ENCODE assay signal across 8 cellular contexts in genomic region chr10:7408003-7408493, GRCh38. TPM values are rescaled to one million over a fixed set of nuclear protein-coding genes. Genes with fewer than 3 reads are reported as not detected.
DNase-seq lines count a peak whose midpoint lies in the region; ATAC-seq and TF ChIP-seq lines count a peak whose summit lies in the region.

No MANE protein-coding gene starts in this region.

- H3K36me3 Mint-ChIP-seq in memory B cell: no peaks in the 10 kb centered on the region
- no peaks in the 10 kb centered on the region for H3K36me3 Mint-ChIP-seq in Caco-2 (ENCODE audit: insufficient read depth, unreplicated experiment)

- peak overlapping the region; percentile 92 for H3K4me3 Mint-ChIP-seq in memory B cell
- H3K4me3 Mint-ChIP-seq in Caco-2 (ENCODE audit: unreplicated experiment): no peak overlapping the region

- H3K9me3 Mint-ChIP-seq in memory B cell (no peaks in the 10 kb centered on the region), Caco-2 (ENCODE audit: unreplicated experiment) (peaks cover 8% of the 10 kb centered on the region)

- 48% methylated on average over 38 of the region's 41 CpGs for WGBS in SK-N-SH (ENCODE audit: low lambda C conversion rate)

- H3K9ac ChIP-seq in SK-N-SH: no peak overlapping the region

- no peaks in the 10 kb centered on the region for H3F3A ChIP-seq in SK-N-SH (replicated peaks; ENCODE audit: insufficient read depth)

- H3K4me1 Mint-ChIP-seq in memory B cell (peaks cover 14% of the 10 kb centered on the region), Caco-2 (ENCODE audit: low read depth, unreplicated experiment) (no peaks in the 10 kb centered on the region)

- H3K36me3 ChIP-seq in SK-N-SH (replicated peaks in 1 of 2; ENCODE audit: control insufficient read depth in 1 of 2, insufficient read depth in 2 of 2, low read length in 1 of 2) (no peaks in the 10 kb centered on the region), Caco-2 (ENCODE audit: control insufficient read depth, insufficient read depth, low read length) (no peaks in the 10 kb centered on the region)

- no peak overlapping the region; a peak in 1 of 4 replicates for H3K27ac ChIP-seq in SK-N-SH (ENCODE audit: low read depth in 2 of 2, low read length in 1 of 2)
- peak overlapping the region in 58 of 59 donors; percentile 13 to 93 (median 82) for H3K27ac ChIP-seq in dorsolateral prefrontal cortex

- no peaks in the 10 kb centered on the region for H3K9me2 ChIP-seq in SK-N-SH

- H3K27me3 ChIP-seq in SK-N-SH (ENCODE audit: insufficient read depth) (peaks cover 38% of the 10 kb centered on the region), dorsolateral prefrontal cortex (peaks cover 0 to 16% (median 0%) of the 10 kb centered on the region in 45 donors), Caco-2 (replicated peaks; ENCODE audit: control insufficient read depth, insufficient read depth, low read length) (no peaks in the 10 kb centered on the region)

- CTCF ChIA-PET in SK-N-SH (lab: Yijun Ruan, JAX): interaction anchor here (0.8 to 6.9 kb wide), 20 partner anchors 8 to 621 kb away, joined by 3 to 72 read pairs (median 4); no protein-coding TSS in a partner anchor
- CTCF ChIA-PET in Caco-2 (lab: Charles Lee): no interaction called here

- DNase-seq in SK-N-SH (no peak), dorsolateral prefrontal cortex (peak in 6 of 10 donors; percentile 31 to 69 (median 52)), memory B cell (ENCODE audit: low spot score in 2 of 2) (peak in 1 of 2 donors; percentile 42), NCI-H1092 (lab: John Stamatoyannopoulos, UW) (no peak), Caco-2 (no peak)
- peak; percentile 30 for DNase-seq in activated CD4-positive, alpha-beta T cell treated with anti-CD3 and anti-CD28 coated beads for 1 hour
- peak; percentile 65 for DNase-seq in stimulated activated naive CD8-positive, alpha-beta T cell treated with anti-CD3 and anti-CD28 coated beads, Interleukin-15, Interleukin-2, amounts not matched to agents 100 U/mL and 50 U/mL, for 24 hours

- no peaks in the 10 kb centered on the region for H4K20me1 ChIP-seq in SK-N-SH (ENCODE audit: insufficient read depth)

- H3K27me3 Mint-ChIP-seq in memory B cell (no peaks in the 10 kb centered on the region), Caco-2 (ENCODE audit: insufficient read depth, unreplicated experiment) (no peaks in the 10 kb centered on the region)

- no peak for TF ChIP-seq EP300 in SK-N-SH (IDR thresholded peaks at IDR 0.05; ENCODE audit: borderline replicate concordance in 1 of 2, low read depth in 1 of 2, low read length in 1 of 2)

- H3K27ac Mint-ChIP-seq in memory B cell (no peak overlapping the region), Caco-2 (ENCODE audit: unreplicated experiment) (no peak overlapping the region)

- H3K4me3 ChIP-seq in SK-N-SH (ENCODE audit: low read depth in 2 of 2, low read length in 1 of 2): peak overlapping the region in 1 of 2 experiments; percentile 57; a peak in 3 of 4 replicates
- H3K4me3 ChIP-seq in dorsolateral prefrontal cortex: peak overlapping the region; percentile 61 to 92 (median 79)
- no peak overlapping the region for H3K4me3 ChIP-seq in Caco-2 (ENCODE audit: low read depth, low read length)

- no TSS peak for BruUV-seq in Caco-2 (replicated peaks; lab: Mats Ljungman, UMichigan)

- H2AFZ ChIP-seq in SK-N-SH (ENCODE audit: low read depth): 0 out of 2 replicates have a peak overlapping the region, but pooled peaks have one; percentile 16

- no peaks in the 10 kb centered on the region for H3K79me2 ChIP-seq in SK-N-SH (ENCODE audit: insufficient read depth)

- POLR2A ChIA-PET in SK-N-SH (lab: Yijun Ruan, JAX) (interaction anchor here (0.8 kb wide), 1 partner anchor 287 kb away, joined by 3 read pairs; no protein-coding TSS in a partner anchor), Caco-2 (lab: Charles Lee) (no interaction called here)

- TF ChIP-seq RAD21 in SK-N-SH (IDR thresholded peaks at IDR 0.05; ENCODE audit: low read length): no peak

- H3K4me1 ChIP-seq in SK-N-SH (ENCODE audit: control insufficient read depth in 1 of 2, insufficient read depth in 2 of 2, low read depth in 1 of 2, low read length in 1 of 2) (peaks cover 0 to 15% of the 10 kb centered on the region in 2 experiments; a peak in 1 of 4 replicates), Caco-2 (no peaks in the 10 kb centered on the region)

- peak overlapping the region; percentile 94 for H3K4me2 ChIP-seq in SK-N-SH

- intact Hi-C loops in dorsolateral prefrontal cortex (cut with DNase I): loop anchor here (1.0 to 10.0 kb wide), 5 partner anchors 66 to 487 kb away; no protein-coding TSS in a partner anchor
- intact Hi-C loops in Caco-2 (cut with micrococcal nuclease; ENCODE audit: unreplicated experiment): no loop called here

- TF ChIP-seq CTCF in SK-N-SH (IDR thresholded peaks at IDR 0.05) (no peak), dorsolateral prefrontal cortex (IDR thresholded peaks at IDR 0.05 in 54 of 56, conservative IDR thresholded peaks at IDR 0.05 in 2 of 56; ENCODE audit: low read depth in 1 of 56, partially characterized antibody in 56 of 56) (no peak), Caco-2 (IDR thresholded peaks at IDR 0.05; ENCODE audit: insufficient read depth in 1 of 2, low read depth in 1 of 2, low read length in 1 of 2, severe bottlenecking in 1 of 2, unreplicated experiment in 1 of 2) (no peak)

- H3K9me3 ChIP-seq in SK-N-SH: no peaks in the 10 kb centered on the region
- peaks cover 31% of the 10 kb centered on the region for H3K9me3 ChIP-seq in Caco-2

- ATAC-seq in SK-N-SH treated with all-trans-retinoic acid at 6 μM for 48 hours (no peak), memory B cell (ENCODE audit: low read depth) (no peak)
- no peak for ATAC-seq in stimulated activated naive CD8-positive, alpha-beta T cell treated with anti-CD3 and anti-CD28 coated beads, Interleukin-15, Interleukin-2, amounts not matched to agents 100 U/mL and 50 U/mL, for 24 hours

TF ChIP-seq in SK-N-SH, 30 proteins besides CTCF, POLR2A, EP300 and RAD21:
- no peak for TF ChIP-seq NRF1 (IDR thresholded peaks at IDR 0.05; ENCODE audit: low read depth, low read length)
- no peak for TF ChIP-seq USF2 (IDR thresholded peaks at IDR 0.05; ENCODE audit: borderline replicate concordance, low read depth, low read length)
- TF ChIP-seq USF1 (IDR thresholded peaks at IDR 0.05; ENCODE audit: borderline replicate concordance, low read depth): no peak
- TF ChIP-seq EZH2phosphoT487 (IDR thresholded peaks at IDR 0.05; ENCODE audit: borderline replicate concordance, low read depth): no peak

TF ChIP-seq in SK-N-SH treated with all-trans-retinoic acid at 6 μM for 48 hours, 23 proteins besides CTCF, POLR2A, EP300 and RAD21 (continues in another document):
- TF ChIP-seq CSDC2 (CRISPR knock-in tag; IDR thresholded peaks at IDR 0.05) (no peak), TSHZ2 (CRISPR knock-in tag; IDR thresholded peaks at IDR 0.05) (no peak), ZNF70 (CRISPR knock-in tag; IDR thresholded peaks at IDR 0.05) (no peak), GLIS3 (CRISPR knock-in tag; IDR thresholded peaks at IDR 0.05) (no peak), PATZ1 (CRISPR knock-in tag; IDR thresholded peaks at IDR 0.05; ENCODE audit: borderline replicate concordance) (no peak), ZNF8 (CRISPR knock-in tag; IDR thresholded peaks at IDR 0.05) (no peak), ZC3H10 (CRISPR knock-in tag; IDR thresholded peaks at IDR 0.05) (no peak), OSR1 (CRISPR knock-in tag; IDR thresholded peaks at IDR 0.05) (no peak)

RNA-seq across cellular contexts. Expression of gene SFMBT2, which starts 2.8 kb away (rescaled TPM):
- polyA plus RNA-seq in SK-N-SH (2012; rRNA removed): 0.20 and 0.49 TPM in 2 replicates
- polyA plus RNA-seq in SK-N-SH (2012; cell fraction: cytosol; rRNA removed): 0.37 and 0.55 TPM in 2 replicates
- 0.83 and 0.92 TPM in 2 replicates for polyA plus RNA-seq in SK-N-SH (2012; cell fraction: nucleus; rRNA removed)
- total RNA-seq in dorsolateral prefrontal cortex (10 to 100 TPM; 14.7 to 38.1 (median 24.3) TPM), Caco-2 (2022) (not detected in 2 replicates)

Comparison
In these comparisons a context has a peak if more than half of its experiments do, and no peak if none do; other contexts are left out.
1. DNase-seq: peak in activated CD4-positive, alpha-beta T cell treated with anti-CD3 and anti-CD28 coated beads for 1 hour (single experiment), dorsolateral prefrontal cortex (6 of 10) and stimulated activated naive CD8-positive, alpha-beta T cell treated with anti-CD3 and anti-CD28 coated beads, Interleukin-15, Interleukin-2, amounts not matched to agents 100 U/mL and 50 U/mL, for 24 hours (single experiment); none in SK-N-SH (single experiment), NCI-H1092 (single experiment) and Caco-2 (0 of 2).
2. H3K27ac ChIP-seq: peak in dorsolateral prefrontal cortex (58 of 59); none in SK-N-SH (0 of 2).
3. RNA of gene SFMBT2, which starts 2.8 kb away (total RNA-seq): 14.7 to 38.1 TPM in dorsolateral prefrontal cortex; not detected in Caco-2; every median in the first group is over 10 times any median in the second.